14 cellular contexts compared by ENCODE assay signal in the genomic region with DNA sequence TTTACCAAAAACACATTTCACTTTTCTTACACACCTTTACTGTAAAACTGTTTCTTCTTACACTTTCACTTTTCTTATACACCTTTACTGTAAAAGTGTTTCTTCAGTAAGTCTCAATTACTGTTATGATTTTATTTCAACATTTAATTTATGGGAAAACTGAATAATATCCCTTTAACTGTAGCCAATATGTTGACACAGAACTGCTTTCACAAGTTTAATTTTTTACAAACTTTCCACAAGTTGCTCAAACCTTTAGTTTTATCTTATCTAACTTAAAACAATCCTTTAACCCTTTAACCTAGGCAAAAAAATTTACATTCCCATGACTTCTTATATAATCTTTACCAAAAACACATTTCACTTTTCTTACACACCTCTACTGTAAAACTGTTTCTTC.
DNase-seq lines count a peak whose midpoint lies in the region; ATAC-seq, FAIRE-seq and TF ChIP-seq lines count a peak whose summit lies in the region.
"Had no signal": no experiment of that assay in that cellular context is flagged by ENCODE, and none has a peak within 500 bp of the region (broad histone marks: within the 10 kb centered on the region; RNA-seq: fewer than 3 reads in every experiment).

No MANE protein-coding gene starts in this region.

- TF ChIP-seq POLR2A in HepG2 (IDR thresholded peaks at IDR 0.05; ENCODE audit: insufficient read depth in 1 of 2, low read depth in 2 of 2, low read length in 2 of 2) (no peak), body of pancreas (IDR thresholded peaks at IDR 0.05) (no peak)

- no peak for FAIRE-seq in HepG2 (lab: Jason Lieb, UNC)
- FAIRE-seq: H1 had no signal

- no peaks in the 10 kb centered on the region for H4K20me1 ChIP-seq in HepG2 (ENCODE audit: insufficient read depth, low read length)
- H4K20me1 ChIP-seq: BLaER1 treated with 17β-estradiol and CSF1 and Interleukin-3, amounts not matched to agents 10 nM and 100 nM had no signal

- H3K4me1 ChIP-seq in liver (ENCODE audit: control insufficient read depth in 4 of 4, insufficient read depth in 4 of 4, low read length in 3 of 4) (peaks cover 13 to 61% (median 44%) of the 10 kb centered on the region in 4 donors), HepG2 (ENCODE audit: insufficient read depth, low read length) (no peaks in the 10 kb centered on the region), body of pancreas (peaks cover 61% of the 10 kb centered on the region)

- H3K27ac ChIP-seq in liver (ENCODE audit: low read depth in 1 of 2, low read length in 2 of 2): peak overlapping the region in 1 of 2 donors; percentile 37
- H3K27ac ChIP-seq in HepG2 (ENCODE audit: extremely low read length, insufficient read depth, low read length): no peak overlapping the region
- peak overlapping the region in 1 of 4 donors; percentile 24 for H3K27ac ChIP-seq in body of pancreas
- H3K27ac ChIP-seq: 22Rv1; BLaER1 treated with 17β-estradiol and CSF1 and Interleukin-3, amounts not matched to agents 10 nM and 100 nM had no signal

- in situ Hi-C loops in HepG2 (cut with HindIII; ENCODE audit: extremely low pct_ligation_motif_present, low pct_unique_long_range_greater_than_20kb): no loop called here

- TF ChIP-seq CTCF in liver (IDR thresholded peaks at IDR 0.05; ENCODE audit: low read depth, low read length, missing input control) (no peak), HepG2 (CRISPR knock-in tag; IDR thresholded peaks at IDR 0.05) (no peak), body of pancreas (IDR thresholded peaks at IDR 0.05) (no peak), omental fat pad (IDR thresholded peaks at IDR 0.05) (no peak)

- CTCF ChIA-PET in HepG2 (lab: Yijun Ruan, JAX; ENCODE audit: low intra/inter-chr PET ratio, low total read pairs): no interaction called here

- no peaks in the 10 kb centered on the region for H3K36me3 ChIP-seq in liver (ENCODE audit: control insufficient read depth in 4 of 4, insufficient read depth in 3 of 4, low read depth in 1 of 4, low read length in 3 of 4)
- H3K36me3 ChIP-seq in HepG2 (replicated peaks in 1 of 2; ENCODE audit: control insufficient read depth in 1 of 2, insufficient read depth in 2 of 2, low read length in 2 of 2): no peaks in the 10 kb centered on the region
- H3K36me3 ChIP-seq in body of pancreas (replicated peaks in 1 of 2; ENCODE audit: insufficient read depth in 1 of 2, low read depth in 2 of 2): no peaks in the 10 kb centered on the region
- H3K36me3 ChIP-seq: BLaER1 treated with 17β-estradiol and CSF1 and Interleukin-3, amounts not matched to agents 10 nM and 100 nM had no signal

- no peaks in the 10 kb centered on the region for H3K79me2 ChIP-seq in HepG2 (ENCODE audit: insufficient read depth, low read length)

- H3K4me3 ChIP-seq in liver (ENCODE audit: low read depth in 1 of 3, low read length in 3 of 3) (no peak overlapping the region), HepG2 (replicated peaks in 1 of 3; ENCODE audit: insufficient read depth in 1 of 3, low read depth in 2 of 3, low read length in 3 of 3) (no peak overlapping the region), body of pancreas (no peak overlapping the region)
- H3K4me3 ChIP-seq: BLaER1 treated with 17β-estradiol and CSF1 and Interleukin-3, amounts not matched to agents 10 nM and 100 nM had no signal

- H3K9me3 ChIP-seq in liver (ENCODE audit: control insufficient read depth in 4 of 4, low read length in 3 of 4): no peaks in the 10 kb centered on the region
- no peaks in the 10 kb centered on the region for H3K9me3 ChIP-seq in HepG2 (ENCODE audit: low read length)
- no peaks in the 10 kb centered on the region for H3K9me3 ChIP-seq in body of pancreas

- POLR2A ChIA-PET in HepG2 (lab: Yijun Ruan, JAX): no interaction called here

- TF ChIP-seq RAD21 in liver (IDR thresholded peaks at IDR 0.05) (no peak), HepG2 (CRISPR knock-in tag; IDR thresholded peaks at IDR 0.05) (no peak)

- DNase-seq in HepG2 (ENCODE audit: low spot score): no peak
- no peak for DNase-seq in body of pancreas
- DNase-seq in left lobe of liver (ENCODE audit: low spot score): no peak
- no peak for DNase-seq in NOMO-1 (lab: John Stamatoyannopoulos, UW; ENCODE audit: unreplicated experiment in 2 of 2)
- DNase-seq in omental fat pad (ENCODE audit: low spot score): no peak
- no peak for DNase-seq in DMS 273 (lab: John Stamatoyannopoulos, UW; ENCODE audit: unreplicated experiment)
- DNase-seq in NCI-H1048 (lab: John Stamatoyannopoulos, UW): no peak
- DNase-seq: CD8-positive, alpha-beta T cell; GDM1; H9 had no signal

- TF ChIP-seq EP300 in HepG2 (IDR thresholded peaks at IDR 0.05; ENCODE audit: low read depth in 2 of 2, low read length in 2 of 2): no peak
- TF ChIP-seq EP300 in HepG2 (CRISPR knock-in tag; IDR thresholded peaks at IDR 0.05; ENCODE audit: borderline replicate concordance): no peak

- intact Hi-C loops in HepG2 (cut with micrococcal nuclease; ENCODE audit: unreplicated experiment) (no loop called here), body of pancreas (cut with DNase I) (no loop called here)

- no peak overlapping the region for H3K4me2 ChIP-seq in HepG2 (ENCODE audit: low read depth, low read length)
- H3K4me2 ChIP-seq: BLaER1 treated with 17β-estradiol and CSF1 and Interleukin-3, amounts not matched to agents 10 nM and 100 nM had no signal

- no TSS peak for BruUV-seq in HepG2 (replicated peaks; lab: Mats Ljungman, UMichigan)

- H2AFZ ChIP-seq in HepG2 (ENCODE audit: low read length): no peak overlapping the region

- H3K9ac ChIP-seq in liver (ENCODE audit: low read depth in 1 of 2, low read length in 2 of 2) (no peak overlapping the region), HepG2 (ENCODE audit: insufficient read depth, low read depth, low read length) (no peak overlapping the region)
- H3K9ac ChIP-seq: BLaER1 treated with 17β-estradiol and CSF1 and Interleukin-3, amounts not matched to agents 10 nM and 100 nM had no signal

- no peaks in the 10 kb centered on the region for H3K27me3 ChIP-seq in liver (ENCODE audit: control insufficient read depth in 4 of 4, insufficient read depth in 4 of 4, low read length in 3 of 4)
- H3K27me3 ChIP-seq in HepG2 (ENCODE audit: control insufficient read depth in 1 of 2, insufficient read depth in 2 of 2, low read length in 2 of 2): no peaks in the 10 kb centered on the region
- H3K27me3 ChIP-seq in body of pancreas: no peaks in the 10 kb centered on the region
- H3K27me3 ChIP-seq: BLaER1 treated with 17β-estradiol and CSF1 and Interleukin-3, amounts not matched to agents 10 nM and 100 nM had no signal

- ATAC-seq in HepG2 (no peak), body of pancreas (peak; percentile 42), left lobe of liver (peak; percentile 29), omental fat pad (ENCODE audit: low FRiP score) (no peak)
- ATAC-seq: CD8-positive, alpha-beta T cell had no signal

TF ChIP-seq in liver, 16 proteins besides CTCF, POLR2A, EP300 and RAD21:
- TF ChIP-seq GABPA (IDR thresholded peaks at IDR 0.05 in 1 of 2, conservative IDR thresholded peaks at IDR 0.05 in 1 of 2) (no peak), SP1 (IDR thresholded peaks at IDR 0.05) (peak; percentile 24), RXRA (IDR thresholded peaks at IDR 0.05) (peak in 1 of 2 donors; percentile 44), HNF4G (IDR thresholded peaks at IDR 0.05) (no peak), EGR1 (IDR thresholded peaks at IDR 0.05; ENCODE audit: low read depth in 2 of 2) (peak in 1 of 2 donors; percentile 60), HNF4A (conservative IDR thresholded peaks at IDR 0.05) (peak in 1 of 2 donors; percentile 18), YY1 (IDR thresholded peaks at IDR 0.05) (peak; percentile 15)
- TF ChIP-seq, protein P1, sequence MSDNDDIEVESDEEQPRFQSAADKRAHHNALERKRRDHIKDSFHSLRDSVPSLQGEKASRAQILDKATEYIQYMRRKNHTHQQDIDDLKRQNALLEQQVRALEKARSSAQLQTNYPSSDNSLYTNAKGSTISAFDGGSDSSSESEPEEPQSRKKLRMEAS (IDR thresholded peaks at IDR 0.05): peak; percentile 23

TF ChIP-seq in HepG2, 621 proteins besides CTCF, POLR2A, EP300 and RAD21:
- TF ChIP-seq WIZ (CRISPR knock-in tag; IDR thresholded peaks at IDR 0.05) (no peak), GTF2F1 (IDR thresholded peaks at IDR 0.05; ENCODE audit: low read length) (no peak), MBNL3 (CRISPR knock-in tag; conservative IDR thresholded peaks at IDR 0.05) (no peak), MEIS2 (CRISPR knock-in tag; IDR thresholded peaks at IDR 0.05) (no peak), ARNT (IDR thresholded peaks at IDR 0.05) (no peak), YY1 (IDR thresholded peaks at IDR 0.05; ENCODE audit: insufficient read depth, insufficient replicate concordance, low read depth, low read length) (no peak)

Comparison
In these comparisons a context has a peak if more than half of its experiments do, and no peak if none do; other contexts are left out.
1. ATAC-seq: peak in body of pancreas (single experiment) and left lobe of liver (single experiment); none in HepG2 (single experiment) and omental fat pad (single experiment).